8 cellular contexts compared by ENCODE assay signal in genomic region chr2:10036095-10036879, GRCh38. TPM values are rescaled to one million over a fixed set of nuclear protein-coding genes. Genes with fewer than 3 reads are reported as not detected.
DNase-seq lines count a peak whose midpoint lies in the region; ATAC-seq and TF ChIP-seq lines count a peak whose summit lies in the region.

No MANE protein-coding gene starts in this region.

- peak; percentile 44 to 82 (median 69); a peak in 5 of 6 replicates for TF ChIP-seq CTCF in HCT116 (IDR thresholded peaks at IDR 0.05 in 2 of 3, conservative IDR thresholded peaks at IDR 0.05 in 1 of 3; ENCODE audit: borderline replicate concordance in 1 of 3, insufficient read depth in 1 of 3, low read depth in 2 of 3, low read length in 2 of 3)

- no peak for TF ChIP-seq RAD21 in HCT116 (IDR thresholded peaks at IDR 0.05; ENCODE audit: low read depth)

- H3K4me3 ChIP-seq in HCT116 (replicated peaks in 1 of 2; ENCODE audit: low read depth in 1 of 2, low read length in 2 of 2): no peak overlapping the region

- no peak overlapping the region for H3K9ac ChIP-seq in HCT116 (ENCODE audit: low read length)

- H3K79me2 ChIP-seq in HCT116 (ENCODE audit: insufficient read depth, low read length): no peaks in the 10 kb centered on the region

- intact Hi-C loops in HCT116 (cut with micrococcal nuclease): no loop called here

- no peaks in the 10 kb centered on the region for H4K20me1 ChIP-seq in HCT116 (ENCODE audit: insufficient read depth)

- H3K9me3 ChIP-seq in HCT116 (ENCODE audit: control insufficient read depth in 1 of 2, insufficient read depth in 1 of 2, low read depth in 1 of 2, low read length in 2 of 2): no peaks in the 10 kb centered on the region

- no peaks in the 10 kb centered on the region for H3K36me3 ChIP-seq in HCT116 (ENCODE audit: control insufficient read depth in 1 of 2, insufficient read depth in 2 of 2, low read length in 2 of 2)

- CTCF ChIA-PET in HCT116 (lab: Charles Lee): interaction anchor here (1.2 to 2.2 kb wide), 5 partner anchors 8 to 399 kb away, joined by 3 to 8 read pairs (median 4); no protein-coding TSS in a partner anchor

- no peaks in the 10 kb centered on the region for H3K27me3 ChIP-seq in HCT116 (ENCODE audit: insufficient read depth, low read length)

- in situ Hi-C loops in Caki2 (cut with HindIII; ENCODE audit: low pct_unique_long_range_greater_than_20kb, low sequenced_read_pairs): loop anchor here (25.0 kb wide), 1 partner anchor 224 kb away; no protein-coding TSS in a partner anchor

- H3K4me1 ChIP-seq in HCT116 (ENCODE audit: control insufficient read depth in 1 of 2, insufficient read depth in 2 of 2, low read length in 2 of 2): peaks cover 2 to 24% of the 10 kb centered on the region in 2 experiments; a peak in 2 of 4 replicates

- RAD21 ChIA-PET in HCT116 (lab: Charles Lee; ENCODE audit: low non-redundant PET in 1 of 2, low total read pairs in 2 of 2, uncharacterized antibody in 2 of 2, unreplicated experiment in 2 of 2): no interaction called here

- no TSS peak for BruUV-seq in HCT116 (replicated peaks; lab: Mats Ljungman, UMichigan)

- H2AFZ ChIP-seq in HCT116 (ENCODE audit: low read depth, low read length, poor library complexity, severe bottlenecking): peak overlapping the region; percentile 32

- peak; percentile 94 for DNase-seq in Caki2 (ENCODE audit: low read depth)
- DNase-seq in HCT116 (ENCODE audit: low read depth, low spot score): no peak
- peak; percentile 89 for DNase-seq in T1000 (lab: John Stamatoyannopoulos, UW)
- peak; percentile 44 to 84 for DNase-seq in dermis microvascular lymphatic vessel endothelial cell (ENCODE audit: low read depth in 2 of 2)
- DNase-seq in lung microvascular endothelial cell (ENCODE audit: low read depth in 2 of 2): peak; percentile 78
- DNase-seq in NCI-H128 (lab: John Stamatoyannopoulos, UW; ENCODE audit: unreplicated experiment): no peak

- peak; percentile 95 for ATAC-seq in HCT116
- no peak for ATAC-seq in HG02870 (IDR thresholded peaks at IDR 0.05; ENCODE audit: unreplicated experiment)

- H3K4me2 ChIP-seq in HCT116 (ENCODE audit: low read length): peak overlapping the region; percentile 9

- H3K9me2 ChIP-seq in HCT116 (ENCODE audit: insufficient read depth): no peaks in the 10 kb centered on the region

- no peak for TF ChIP-seq POLR2A in HCT116 (IDR thresholded peaks at IDR 0.05; ENCODE audit: borderline replicate concordance, extremely low read depth, insufficient read depth, insufficient read length)

- H3K27ac ChIP-seq in HCT116 (ENCODE audit: low read depth, low read length) (no peak overlapping the region), temporal lobe (ENCODE audit: low read depth, low read length) (peak overlapping the region; percentile 74)

- POLR2A ChIA-PET in HCT116 (lab: Charles Lee): no interaction called here

TF ChIP-seq in HCT116, 20 proteins besides CTCF, POLR2A, EP300 and RAD21:
- TF ChIP-seq SIN3A (IDR thresholded peaks at IDR 0.05; ENCODE audit: low read depth) (no peak), SP1 (IDR thresholded peaks at IDR 0.05; ENCODE audit: low read depth) (no peak), ZNF274 (IDR thresholded peaks at IDR 0.05; ENCODE audit: low read depth, low read length) (no peak), EGR1 (IDR thresholded peaks at IDR 0.05; ENCODE audit: low read depth) (no peak), JUND (IDR thresholded peaks at IDR 0.05) (no peak), SRF (IDR thresholded peaks at IDR 0.05; ENCODE audit: low read depth) (no peak), EZH2 (IDR thresholded peaks at IDR 0.05) (no peak), ZFX (IDR thresholded peaks at IDR 0.05) (no peak), FOSL1 (IDR thresholded peaks at IDR 0.05; ENCODE audit: low read depth) (no peak), ATF3 (IDR thresholded peaks at IDR 0.05) (no peak), EZH2phosphoT487 (IDR thresholded peaks at IDR 0.05; ENCODE audit: borderline replicate concordance) (no peak), ZBTB33 (IDR thresholded peaks at IDR 0.05; ENCODE audit: extremely low read depth, insufficient replicate concordance, low read length) (no peak), CBX3 (IDR thresholded peaks at IDR 0.05; ENCODE audit: low read depth) (no peak), POLR2AphosphoS5 (IDR thresholded peaks at IDR 0.05; ENCODE audit: low read depth, low read length) (no peak), TCF7L2 (IDR thresholded peaks at IDR 0.05; ENCODE audit: borderline replicate concordance, extremely low read depth, insufficient read depth, insufficient read length) (no peak), CEBPB (IDR thresholded peaks at IDR 0.05; ENCODE audit: low read depth) (no peak), REST (IDR thresholded peaks at IDR 0.05; ENCODE audit: low read depth) (no peak), MAX (IDR thresholded peaks at IDR 0.05) (no peak), ELF1 (IDR thresholded peaks at IDR 0.05; ENCODE audit: borderline replicate concordance, low read depth) (no peak)
TF ChIP-seq in HCT116: peak in this region for 0.

RNA-seq across cellular contexts. Expression of gene KLF11, which starts 7.1 kb away (rescaled TPM):
- total RNA-seq in Caki2 (2014; rRNA removed; shearing (Covaris generic); ENCODE audit: low replicate concordance): 11.7 and 13.1 TPM in 2 replicates
- total RNA-seq in HCT116 (2021; ENCODE audit: unreplicated experiment): 9.0 TPM
- 7.2 and 10.5 TPM in 2 replicates for polyA plus RNA-seq in HCT116 (2012)
- 4.4 and 7.7 TPM in 2 replicates for total RNA-seq in dermis microvascular lymphatic vessel endothelial cell
- total RNA-seq in lung microvascular endothelial cell: 3.9 and 7.3 TPM in 2 replicates
- 13.3 TPM for total RNA-seq in temporal lobe

RNA-seq across cellular contexts. Expression of gene CYS1, which starts 43.9 kb away (rescaled TPM):
- total RNA-seq in Caki2 (2014; rRNA removed; shearing (Covaris generic); ENCODE audit: low replicate concordance): 3.2 and 5.7 TPM in 2 replicates
- total RNA-seq in HCT116 (2021; ENCODE audit: unreplicated experiment): 3.7 TPM
- 3.0 and 3.3 TPM in 2 replicates for polyA plus RNA-seq in HCT116 (2012)
- total RNA-seq in dermis microvascular lymphatic vessel endothelial cell: under 0.01 TPM in 2 replicates
- under 0.01 TPM in 1 of 2 replicates, not detected in the other for total RNA-seq in lung microvascular endothelial cell
- 0.49 TPM for total RNA-seq in temporal lobe

Comparison
In these comparisons a context has a peak if more than half of its experiments do, and no peak if none do; other contexts are left out.
1. DNase-seq: peak in Caki2 (single experiment), T1000 (single experiment), dermis microvascular lymphatic vessel endothelial cell (2 of 2) and lung microvascular endothelial cell (2 of 2); none in HCT116 (single experiment) and NCI-H128 (single experiment).